ENCODE assay signal across 8 cellular contexts in genomic region chr6:75296811-75297779, GRCh38. TPM values are rescaled to one million over a fixed set of nuclear protein-coding genes. Genes with fewer than 3 reads are reported as not detected.
A peak's percentile ranks its signal among the peaks of the same experiment; 100 is the strongest.
DNase-seq lines count a peak whose midpoint lies in the region; ATAC-seq and TF ChIP-seq lines count a peak whose summit lies in the region.

No MANE protein-coding gene starts in this region.

- H3K36me3 ChIP-seq in GM06990 (ENCODE audit: control insufficient read depth, insufficient read depth, low read length): no peaks in the 10 kb centered on the region

- H3K36me3 Mint-ChIP-seq in osteocyte (ENCODE audit: unreplicated experiment): no peaks in the 10 kb centered on the region

- H3K9me3 Mint-ChIP-seq in osteocyte (ENCODE audit: unreplicated experiment): no peaks in the 10 kb centered on the region

- H3K27me3 Mint-ChIP-seq in osteocyte (ENCODE audit: unreplicated experiment): no peaks in the 10 kb centered on the region

- peaks cover 11% of the 10 kb centered on the region for H3K4me1 Mint-ChIP-seq in osteocyte (ENCODE audit: unreplicated experiment)

- no peak overlapping the region for H3K27ac Mint-ChIP-seq in osteocyte (ENCODE audit: unreplicated experiment)

- no peak overlapping the region for H3K4me3 Mint-ChIP-seq in osteocyte (ENCODE audit: unreplicated experiment)

- ATAC-seq in SK-N-SH treated with all-trans-retinoic acid at 6 μM for 48 hours: peak; percentile 56

- TF ChIP-seq CTCF in GM06990 (IDR thresholded peaks at IDR 0.05; ENCODE audit: insufficient read depth, low read length, poor library complexity, severe bottlenecking) (peak; percentile 60), osteocyte (IDR thresholded peaks at IDR 0.05) (peak; percentile 78)

- peak; percentile 49 for DNase-seq in GM06990 (ENCODE audit: extremely low read depth, insufficient read length)
- DNase-seq in H4 (ENCODE audit: low spot score): peak; percentile 53
- DNase-seq in MV-4-11 (lab: John Stamatoyannopoulos, UW): peak; percentile 52
- DNase-seq in fibroblast of peridontal ligament (ENCODE audit: extremely low read depth): peak; percentile 86
- no peak for DNase-seq in osteocyte (ENCODE audit: extremely low spot score, unreplicated experiment)
- no peak for DNase-seq in stimulated activated CD4-positive, alpha-beta T cell treated with anti-CD3 and anti-CD28 coated beads, Interleukin-2, amount 100 ng/mL, for 24 hours
- DNase-seq in NCI-H187 (lab: John Stamatoyannopoulos, UW): no peak

- no peaks in the 10 kb centered on the region for H3K27me3 ChIP-seq in GM06990 (replicated peaks; ENCODE audit: control insufficient read depth, insufficient read depth, low read length)

- no peak overlapping the region for H3K4me3 ChIP-seq in GM06990 (replicated peaks; ENCODE audit: low read depth, low read length)

TF ChIP-seq in SK-N-SH treated with all-trans-retinoic acid at 6 μM for 48 hours, 23 proteins besides CTCF, POLR2A, EP300 and RAD21:
- TF ChIP-seq CSDC2 (CRISPR knock-in tag; IDR thresholded peaks at IDR 0.05) (no peak), PATZ1 (CRISPR knock-in tag; IDR thresholded peaks at IDR 0.05; ENCODE audit: borderline replicate concordance) (no peak), TCF4 (CRISPR knock-in tag; IDR thresholded peaks at IDR 0.05; ENCODE audit: borderline replicate concordance) (no peak)

RNA-seq across cellular contexts. Expression of gene TMEM30A, which starts 12.5 kb away (rescaled TPM):
- 132 and 152 TPM in 2 replicates for total RNA-seq in H4 (2014; rRNA removed; shearing (Covaris generic))
- total RNA-seq in osteocyte: 112 and 127 TPM in 2 replicates

RNA-seq across cellular contexts. Expression of gene COX7A2, which starts 53.5 kb away (rescaled TPM):
- total RNA-seq in H4 (2014; rRNA removed; shearing (Covaris generic)): 526 and 652 TPM in 2 replicates
- total RNA-seq in osteocyte: 253 and 267 TPM in 2 replicates

Comparison
In these comparisons a context has a peak if more than half of its experiments do, and no peak if none do; other contexts are left out.
1. DNase-seq: peak in GM06990 (single experiment), H4 (single experiment), MV-4-11 (single experiment) and fibroblast of peridontal ligament (single experiment); none in osteocyte (single experiment), stimulated activated CD4-positive, alpha-beta T cell treated with anti-CD3 and anti-CD28 coated beads, Interleukin-2, amount 100 ng/mL, for 24 hours (0 of 2) and NCI-H187 (0 of 2).